ENCODE assay signal across 26 cellular contexts in genomic region chr2:193988784-193989183, GRCh38.
"Had no signal": no experiment of that assay in that cellular context is flagged by ENCODE, and none has a peak within 500 bp of the region (broad histone marks: within the 10 kb centered on the region; RNA-seq: fewer than 3 reads in every experiment).

No MANE protein-coding gene starts in this region.

- H2AFZ ChIP-seq: neural progenitor cell had no signal

- H3K36me3 Mint-ChIP-seq: memory B cell; mesothelial cell of epicardium; naive thymus-derived CD4-positive, alpha-beta T cell; neural progenitor cell; stimulated activated naive B cell treated with anti-CD40 and anti-IgM and Interleukin-4, amounts not matched to agents 10 μg/mL and 1 μg/mL and 100 μg/mL, for 72 hours had no signal

- H3K9me3 ChIP-seq: esophagus squamous epithelium, mucosa of descending colon, prostate gland, right atrium auricular region, suprapubic skin, thyroid gland had no signal

- ATAC-seq: left lobe of liver; mucosa of descending colon; naive thymus-derived CD4-positive, alpha-beta T cell; sciatic nerve; stimulated activated naive B cell treated with anti-CD40 and anti-IgM and Interleukin-4, amounts not matched to agents 10 μg/mL and 1 μg/mL and 100 μg/mL, for 72 hours had no signal

- FAIRE-seq: endometrium, kidney had no signal

- DNase-seq: dermis blood vessel endothelial cell; effector memory CD4-positive, alpha-beta T cell; erythroblast; esophagus squamous epithelium; foreskin melanocyte; hypothalamus; kidney; mucosa of descending colon; naive thymus-derived CD4-positive, alpha-beta T cell; stimulated activated CD4-positive, alpha-beta T cell treated with anti-CD3 and anti-CD28 coated beads, Interleukin-2, amount 100 ng/mL, for 24 hours; stimulated activated CD4-positive, alpha-beta T cell treated with anti-CD3 and anti-CD28 coated beads, Interleukin-4, amount 100 ng/mL, for 24 hours; stimulated activated naive B cell treated with anti-CD40 and anti-IgM and Interleukin-4, amounts not matched to agents 10 μg/mL and 1 μg/mL and 100 μg/mL, for 72 hours; thyroid gland had no signal

- H3K36me3 ChIP-seq: esophagus squamous epithelium, neural progenitor cell, prostate gland, right atrium auricular region, suprapubic skin, thyroid gland had no signal

- H3K4me1 Mint-ChIP-seq: mesothelial cell of epicardium; naive thymus-derived CD4-positive, alpha-beta T cell; nephron; neural progenitor cell; stimulated activated naive B cell treated with anti-CD40 and anti-IgM and Interleukin-4, amounts not matched to agents 10 μg/mL and 1 μg/mL and 100 μg/mL, for 72 hours had no signal

- H3K4me2 ChIP-seq: neural progenitor cell had no signal

- H3K9me3 Mint-ChIP-seq: memory B cell; mesothelial cell of epicardium; nephron; neural progenitor cell; stimulated activated naive B cell treated with anti-CD40 and anti-IgM and Interleukin-4, amounts not matched to agents 10 μg/mL and 1 μg/mL and 100 μg/mL, for 72 hours; stimulated activated naive CD8-positive, alpha-beta T cell treated with anti-CD3 and anti-CD28 coated beads, Interleukin-15, Interleukin-2, amounts not matched to agents 100 ng/mL and 50 ng/mL, for 24 hours had no signal

- H3K27ac ChIP-seq: coronary artery, esophagus squamous epithelium, neural progenitor cell, prostate gland, right atrium auricular region, suprapubic skin, thyroid gland had no signal

- H3K4me3 ChIP-seq: coronary artery, esophagus squamous epithelium, lung, mucosa of descending colon, neural progenitor cell, prostate gland, right atrium auricular region, suprapubic skin, thyroid gland had no signal

- H3K27me3 Mint-ChIP-seq: memory B cell; naive thymus-derived CD4-positive, alpha-beta T cell; stimulated activated naive B cell treated with anti-CD40 and anti-IgM and Interleukin-4, amounts not matched to agents 10 μg/mL and 1 μg/mL and 100 μg/mL, for 72 hours; stimulated activated naive CD8-positive, alpha-beta T cell treated with anti-CD3 and anti-CD28 coated beads, Interleukin-15, Interleukin-2, amounts not matched to agents 100 ng/mL and 50 ng/mL, for 24 hours had no signal

- H3K27me3 ChIP-seq: esophagus squamous epithelium, neural progenitor cell, right atrium auricular region, suprapubic skin, thyroid gland had no signal

- H3K4me3 Mint-ChIP-seq: memory B cell; mesothelial cell of epicardium; naive thymus-derived CD4-positive, alpha-beta T cell; nephron; neural progenitor cell; stimulated activated naive B cell treated with anti-CD40 and anti-IgM and Interleukin-4, amounts not matched to agents 10 μg/mL and 1 μg/mL and 100 μg/mL, for 72 hours; stimulated activated naive CD8-positive, alpha-beta T cell treated with anti-CD3 and anti-CD28 coated beads, Interleukin-15, Interleukin-2, amounts not matched to agents 100 ng/mL and 50 ng/mL, for 24 hours had no signal

- H3K4me1 ChIP-seq: esophagus squamous epithelium, neural progenitor cell, prostate gland, right atrium auricular region, suprapubic skin, thyroid gland had no signal

- H3K27ac Mint-ChIP-seq: memory B cell; mesothelial cell of epicardium; naive thymus-derived CD4-positive, alpha-beta T cell; nephron; neural progenitor cell; stimulated activated naive B cell treated with anti-CD40 and anti-IgM and Interleukin-4, amounts not matched to agents 10 μg/mL and 1 μg/mL and 100 μg/mL, for 72 hours; stimulated activated naive CD8-positive, alpha-beta T cell treated with anti-CD3 and anti-CD28 coated beads, Interleukin-15, Interleukin-2, amounts not matched to agents 100 ng/mL and 50 ng/mL, for 24 hours had no signal
